Comparison of ENCODE assay signal across 25 cellular contexts in genomic region chr10:30176776-30177533, GRCh38.
"Had no signal": no experiment of that assay in that cellular context is flagged by ENCODE, and none has a peak within 500 bp of the region (broad histone marks: within the 10 kb centered on the region; RNA-seq: fewer than 3 reads in every experiment).

No MANE protein-coding gene starts in this region.

- FAIRE-seq: colon, kidney had no signal

- H3K36me3 ChIP-seq: adrenal gland, ascending aorta, esophagus muscularis mucosa, ovary, right atrium auricular region had no signal

- H3K4me3 Mint-ChIP-seq: activated CD4-positive, alpha-beta T cell treated with anti-CD3 and anti-CD28 coated beads, Interleukin-2, amount 10 ng/mL, durations not matched to agents 7 days and 5 days; activated CD8-positive, alpha-beta T cell treated with anti-CD3 and anti-CD28 coated beads, Interleukin-2, amount 10 ng/mL, durations not matched to agents 7 days and 5 days; activated naive CD8-positive, alpha-beta T cell; effector memory CD8-positive, alpha-beta T cell; mesothelial cell of epicardium; natural killer cell had no signal

- H3K9me3 Mint-ChIP-seq: activated CD4-positive, alpha-beta T cell treated with anti-CD3 and anti-CD28 coated beads, Interleukin-2, amount 10 ng/mL, durations not matched to agents 7 days and 5 days; effector memory CD8-positive, alpha-beta T cell; mesothelial cell of epicardium; natural killer cell had no signal

- H3K9me3 ChIP-seq: adrenal gland, ascending aorta, esophagus muscularis mucosa, ovary, psoas muscle, right atrium auricular region had no signal

- ATAC-seq: activated CD8-positive, alpha-beta T cell treated with anti-CD3 and anti-CD28 coated beads, Interleukin-2, amount 10 ng/mL, durations not matched to agents 7 days and 5 days; effector memory CD8-positive, alpha-beta T cell; foreskin keratinocyte; left lobe of liver; natural killer cell; psoas muscle; stimulated activated naive CD8-positive, alpha-beta T cell treated with anti-CD3 and anti-CD28 coated beads, Interleukin-15, Interleukin-2, amounts not matched to agents 100 U/mL and 50 U/mL, for 24 hours had no signal

- H3K27me3 ChIP-seq: adrenal gland, ascending aorta, esophagus muscularis mucosa, foreskin keratinocyte, ovary, right atrium auricular region had no signal

- DNase-seq: activated CD4-positive, alpha-beta T cell treated with anti-CD3 and anti-CD28 coated beads, Interleukin-2, amount 10 ng/mL, durations not matched to agents 7 days and 5 days; activated CD4-positive, CD25-positive, alpha-beta regulatory T cell treated with anti-CD3 and anti-CD28 coated beads, Interleukin-2, amount 50 U/mL, for 72 hours; activated CD8-positive, alpha-beta T cell treated with anti-CD3 and anti-CD28 coated beads, Interleukin-2, amount 10 ng/mL, durations not matched to agents 7 days and 5 days; activated gamma-delta T cell treated with Interleukin-2 at 50 U/mL for 16 hours; adrenal gland; central memory CD4-positive, alpha-beta T cell; dorsolateral prefrontal cortex; effector memory CD8-positive, alpha-beta T cell; foreskin keratinocyte; kidney; natural killer cell; ovary; psoas muscle; stimulated activated CD4-positive, alpha-beta T cell treated with anti-CD3 and anti-CD28 coated beads, Interleukin-12 subunit alpha, Interleukin-12 subunit beta, amount 100 ng/mL, for 4 hours; stimulated activated CD4-positive, alpha-beta T cell treated with anti-CD3 and anti-CD28 coated beads, Interleukin-4, amount 100 ng/mL, for 4 hours; stimulated activated naive CD8-positive, alpha-beta T cell treated with anti-CD3 and anti-CD28 coated beads, Interleukin-15, Interleukin-2, amounts not matched to agents 100 U/mL and 50 U/mL, for 24 hours had no signal

- H3K27ac ChIP-seq: adrenal gland, ascending aorta, dorsolateral prefrontal cortex, foreskin keratinocyte, ovary, psoas muscle, right atrium auricular region, VCaP had no signal

- H3K4me3 ChIP-seq: adrenal gland, ascending aorta, dorsolateral prefrontal cortex, esophagus muscularis mucosa, lung, ovary, psoas muscle, right atrium auricular region had no signal

- H3K27ac Mint-ChIP-seq: activated CD4-positive, alpha-beta T cell treated with anti-CD3 and anti-CD28 coated beads, Interleukin-2, amount 10 ng/mL, durations not matched to agents 7 days and 5 days; activated CD8-positive, alpha-beta T cell treated with anti-CD3 and anti-CD28 coated beads, Interleukin-2, amount 10 ng/mL, durations not matched to agents 7 days and 5 days; activated naive CD8-positive, alpha-beta T cell; effector memory CD8-positive, alpha-beta T cell; mesothelial cell of epicardium; natural killer cell had no signal

- H3K4me1 ChIP-seq: adrenal gland, ascending aorta, foreskin keratinocyte, psoas muscle, right atrium auricular region had no signal

- H3K36me3 Mint-ChIP-seq: activated naive CD8-positive, alpha-beta T cell; mesothelial cell of epicardium; natural killer cell had no signal

- H3K4me1 Mint-ChIP-seq: activated CD4-positive, alpha-beta T cell treated with anti-CD3 and anti-CD28 coated beads, Interleukin-2, amount 10 ng/mL, durations not matched to agents 7 days and 5 days; natural killer cell had no signal
